In the genomic region with DNA sequence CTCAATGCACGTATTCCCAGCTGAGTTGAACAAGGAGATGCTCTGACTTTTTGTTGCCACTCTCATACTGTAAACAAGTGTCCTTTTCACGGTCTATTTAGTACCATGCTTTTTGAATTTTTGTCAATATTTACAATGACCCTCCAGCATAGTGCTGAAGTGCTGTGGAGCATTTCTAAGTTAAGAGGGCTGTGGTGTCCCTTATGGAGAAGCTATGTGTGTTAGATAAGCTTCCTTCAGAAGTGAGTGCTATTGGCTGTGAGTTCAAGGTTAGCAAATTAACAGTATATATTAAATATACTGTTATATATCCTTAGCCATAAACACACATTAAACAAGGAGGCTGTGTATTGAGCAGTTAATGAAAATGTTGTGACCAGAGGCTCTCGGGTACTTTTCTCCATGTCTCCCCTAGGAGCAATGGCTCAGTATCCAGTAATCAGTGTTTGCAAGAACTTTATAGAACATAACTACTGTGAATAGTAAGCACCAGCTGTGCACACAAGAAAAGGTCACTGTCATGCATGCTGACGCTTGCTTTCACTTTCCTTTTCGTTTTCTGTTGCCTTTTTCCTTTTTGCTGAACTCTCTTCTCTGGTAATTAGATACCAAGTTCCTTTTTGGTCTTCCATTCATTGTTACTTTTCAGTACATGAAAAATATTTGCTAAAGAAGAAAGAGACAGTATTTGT, we compare ENCODE assay signal across 8 cellular contexts.
A peak's percentile ranks its signal among the peaks of the same experiment; 100 is the strongest.
DNase-seq lines count a peak whose midpoint lies in the region; ATAC-seq and TF ChIP-seq lines count a peak whose summit lies in the region.

No MANE protein-coding gene starts in this region.

- intact Hi-C loops in sigmoid colon (cut with DNase I) (no loop called here), posterior vena cava (cut with DNase I) (no loop called here), uterus (cut with DNase I; ENCODE audit: low total_unique reads) (no loop called here)

- H3K4me3 ChIP-seq in RWPE2 (ENCODE audit: severe bottlenecking), result peak overlapping the region; percentile 29
- peak overlapping the region; percentile 42 for H3K4me3 ChIP-seq in epithelial cell of proximal tubule (ENCODE audit: low read depth, low read length)
- H3K4me3 ChIP-seq in sigmoid colon, result peak overlapping the region; percentile 16 to 41 (median 28)
- no peak overlapping the region for H3K4me3 ChIP-seq in uterus

- DNase-seq in GM03348 (ENCODE audit: low spot score) (peak; percentile 25), HT-29 (ENCODE audit: low spot score) (peak; percentile 3), RWPE2 (ENCODE audit: low spot score) (no peak), epithelial cell of proximal tubule (ENCODE audit: low read depth) (no peak), sigmoid colon (no peak), posterior vena cava (ENCODE audit: low spot score) (no peak), uterus (no peak)

- WGBS in sigmoid colon, 2 donors, result 21 to 39% methylated on average over 5 of the region's 5 CpGs

- H3K9me3 ChIP-seq in RWPE2 (ENCODE audit: severe bottlenecking) (no peaks in the 10 kb centered on the region), sigmoid colon (no peaks in the 10 kb centered on the region), uterus (no peaks in the 10 kb centered on the region)

- TF ChIP-seq EP300 in sigmoid colon (IDR thresholded peaks at IDR 0.05), result no peak

- ATAC-seq in GM21390 (IDR thresholded peaks at IDR 0.05; ENCODE audit: unreplicated experiment) (peak; percentile 93), RWPE2 (ENCODE audit: low read depth) (peak; percentile 34)

- H3K27me3 ChIP-seq in RWPE2 (ENCODE audit: insufficient read depth, poor library complexity, severe bottlenecking) (no peaks in the 10 kb centered on the region), sigmoid colon (no peaks in the 10 kb centered on the region), uterus (no peaks in the 10 kb centered on the region)

- no peaks in the 10 kb centered on the region for H3K36me3 ChIP-seq in RWPE2 (ENCODE audit: low read depth)
- no peaks in the 10 kb centered on the region for H3K36me3 ChIP-seq in sigmoid colon
- no peaks in the 10 kb centered on the region for H3K36me3 ChIP-seq in uterus

- H3K4me1 ChIP-seq in RWPE2 (ENCODE audit: insufficient read depth, poor library complexity, severe bottlenecking) (no peaks in the 10 kb centered on the region), sigmoid colon (no peaks in the 10 kb centered on the region), uterus (no peaks in the 10 kb centered on the region)

- TF ChIP-seq POLR2A in sigmoid colon (IDR thresholded peaks at IDR 0.05) (no peak), uterus (IDR thresholded peaks at IDR 0.05) (no peak)

- no peak for TF ChIP-seq CTCF in RWPE2 (IDR thresholded peaks at IDR 0.05; ENCODE audit: poor library complexity, severe bottlenecking)
- TF ChIP-seq CTCF in epithelial cell of proximal tubule (conservative IDR thresholded peaks at IDR 0.05; ENCODE audit: low read depth, low read length), result no peak
- TF ChIP-seq CTCF in sigmoid colon (IDR thresholded peaks at IDR 0.05), result no peak
- TF ChIP-seq CTCF in uterus (IDR thresholded peaks at IDR 0.05), result no peak

- H3K27ac ChIP-seq in RWPE2 (ENCODE audit: poor library complexity, severe bottlenecking), result no peak overlapping the region
- H3K27ac ChIP-seq in sigmoid colon, result peak overlapping the region in 2 of 4 donors; percentile 15 to 26
- H3K27ac ChIP-seq in uterus, result peak overlapping the region in 1 of 2 donors; percentile 10

Comparison
In these comparisons a context has a peak if more than half of its experiments do, and no peak if none do; other contexts are left out.
1. DNase-seq: peak in GM03348 (single experiment) and HT-29 (single experiment); none in RWPE2 (single experiment), epithelial cell of proximal tubule (single experiment), sigmoid colon (single experiment), posterior vena cava (single experiment) and uterus (0 of 2).
2. H3K4me3 ChIP-seq: peak in RWPE2 (single experiment), epithelial cell of proximal tubule (single experiment) and sigmoid colon (4 of 4); none in uterus (0 of 2).